Comparison of ENCODE assay signal across 17 cellular contexts in the genomic region with DNA sequence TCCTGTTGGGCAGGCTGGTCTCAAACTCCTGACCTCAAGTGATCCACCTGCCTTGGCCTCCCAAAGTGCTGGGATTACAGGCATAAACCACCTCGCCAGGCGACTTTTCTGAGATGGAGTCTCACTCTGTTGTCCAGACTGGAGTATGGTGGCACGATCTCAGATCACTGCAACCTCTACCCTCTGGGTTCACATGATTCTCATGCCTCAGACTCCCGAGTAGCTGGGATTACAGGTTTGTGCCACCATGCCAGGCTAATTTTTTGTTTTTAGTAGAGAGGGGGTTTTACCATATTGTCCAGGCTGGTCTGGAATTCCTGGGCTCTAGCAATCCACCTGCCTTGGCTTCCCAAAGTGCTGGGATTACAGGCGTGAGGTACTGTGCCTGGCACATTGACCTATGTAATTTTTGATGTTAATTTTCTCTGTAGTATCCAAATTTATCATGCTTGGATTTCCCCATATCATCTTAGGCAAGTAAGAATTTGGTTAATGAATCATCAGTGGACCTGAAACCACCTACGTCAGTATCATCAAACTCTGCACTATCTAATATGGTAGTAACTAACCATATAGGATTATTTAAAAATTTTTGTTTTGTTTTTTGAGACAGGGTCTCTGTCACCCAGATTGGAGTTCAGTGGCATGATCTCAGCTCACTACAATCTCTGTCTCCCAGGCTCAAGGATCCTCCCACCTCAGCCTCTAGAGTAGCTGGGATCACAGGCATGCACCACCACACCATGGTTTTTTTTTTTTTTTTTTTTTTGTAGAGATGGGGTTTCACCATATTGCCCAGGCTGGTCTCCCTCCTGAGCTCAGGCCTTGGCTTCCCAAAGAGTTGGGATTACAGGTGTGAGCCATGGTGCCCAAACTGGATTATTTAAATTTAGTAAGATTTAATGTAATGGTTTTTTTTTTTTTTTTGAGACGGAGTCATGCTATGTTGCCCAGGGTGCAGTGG. TPM values are rescaled to one million over a fixed set of nuclear protein-coding genes. Genes with fewer than 3 reads are reported as not detected.
DNase-seq lines count a peak whose midpoint lies in the region; ATAC-seq and TF ChIP-seq lines count a peak whose summit lies in the region.
"Had no signal": no experiment of that assay in that cellular context is flagged by ENCODE, and none has a peak within 500 bp of the region (broad histone marks: within the 10 kb centered on the region; RNA-seq: fewer than 3 reads in every experiment).

No MANE protein-coding gene starts in this region.

- no peaks in the 10 kb centered on the region for H3K27me3 Mint-ChIP-seq in activated CD4-positive, alpha-beta T cell treated with anti-CD3 and anti-CD28 coated beads, Interleukin-2, amount 10 ng/mL, durations not matched to agents 24 days and 14 days
- no peaks in the 10 kb centered on the region for H3K27me3 Mint-ChIP-seq in activated CD8-positive, alpha-beta T cell treated with anti-CD3 and anti-CD28 coated beads for 36 hours
- H3K27me3 Mint-ChIP-seq in osteocyte (ENCODE audit: unreplicated experiment) = no peaks in the 10 kb centered on the region

- H3K9me3 Mint-ChIP-seq in activated CD4-positive, alpha-beta T cell treated with anti-CD3 and anti-CD28 coated beads, Interleukin-2, amount 10 ng/mL, durations not matched to agents 24 days and 14 days = peaks cover 17% of the 10 kb centered on the region
- H3K9me3 Mint-ChIP-seq in activated CD8-positive, alpha-beta T cell treated with anti-CD3 and anti-CD28 coated beads for 36 hours = peaks cover 9% of the 10 kb centered on the region
- peaks cover 9% of the 10 kb centered on the region for H3K9me3 Mint-ChIP-seq in osteocyte (ENCODE audit: unreplicated experiment)

- H3K4me3 ChIP-seq in HEK293 (ENCODE audit: low read depth, low read length) (no peak overlapping the region), uterus (no peak overlapping the region)
- H3K4me3 ChIP-seq: A549, body of pancreas, transverse colon had no signal

- ATAC-seq in activated CD8-positive, alpha-beta T cell treated with anti-CD3 and anti-CD28 coated beads for 36 hours = peak; percentile 95
- no peak for ATAC-seq in left ventricle myocardium superior
- ATAC-seq: body of pancreas had no signal

- no peak for DNase-seq in activated CD4-positive, alpha-beta T cell treated with anti-CD3 and anti-CD28 coated beads, Interleukin-2, amount 10 ng/mL, durations not matched to agents 24 days and 14 days
- no peak for DNase-seq in activated CD4-positive, alpha-beta T cell treated with anti-CD3 and anti-CD28 coated beads for 1 hour
- DNase-seq in activated CD8-positive, alpha-beta T cell treated with anti-CD3 and anti-CD28 coated beads for 36 hours = peak; percentile 17
- DNase-seq in osteocyte (ENCODE audit: extremely low spot score, unreplicated experiment) = peak; percentile 13
- DNase-seq in uterus = no peak
- DNase-seq in GM03348 (ENCODE audit: low spot score) = no peak
- no peak for DNase-seq in left ventricle myocardium superior
- DNase-seq: body of pancreas; effector memory CD4-positive, alpha-beta T cell; NCI-H2029; NCI-H82; Right ventricle myocardium superior; T1000; transverse colon had no signal

- H3K4me1 Mint-ChIP-seq in activated CD4-positive, alpha-beta T cell treated with anti-CD3 and anti-CD28 coated beads, Interleukin-2, amount 10 ng/mL, durations not matched to agents 24 days and 14 days = peaks cover 4% of the 10 kb centered on the region
- peaks cover 23% of the 10 kb centered on the region for H3K4me1 Mint-ChIP-seq in activated CD8-positive, alpha-beta T cell treated with anti-CD3 and anti-CD28 coated beads for 36 hours (ENCODE audit: low read depth)
- no peaks in the 10 kb centered on the region for H3K4me1 Mint-ChIP-seq in osteocyte (ENCODE audit: unreplicated experiment)

- H3K27ac ChIP-seq in HEK293 (ENCODE audit: extremely low read depth, low read depth, low read length) (no peak overlapping the region), uterus (no peak overlapping the region)
- H3K27ac ChIP-seq: A549, body of pancreas, parathyroid adenoma, transverse colon had no signal

- peak overlapping the region; percentile 30 for H3K4me3 Mint-ChIP-seq in activated CD4-positive, alpha-beta T cell treated with anti-CD3 and anti-CD28 coated beads, Interleukin-2, amount 10 ng/mL, durations not matched to agents 24 days and 14 days
- H3K4me3 Mint-ChIP-seq in activated CD8-positive, alpha-beta T cell treated with anti-CD3 and anti-CD28 coated beads for 36 hours = no peak overlapping the region
- no peak overlapping the region for H3K4me3 Mint-ChIP-seq in osteocyte (ENCODE audit: unreplicated experiment)

- POLR2A ChIA-PET in HEK293 (lab: Yijun Ruan, JAX) = interaction anchor here (0.9 to 1.4 kb wide), 2 partner anchors 12 to 21 kb away, joined by 3 read pairs; no protein-coding TSS in a partner anchor
- POLR2A ChIA-PET in activated CD8-positive, alpha-beta T cell treated with anti-CD3 and anti-CD28 coated beads for 36 hours (lab: Charles Lee) = interaction anchor here (0.6 to 1.8 kb wide), 9 partner anchors 12 to 454 kb away, joined by 3 to 6 read pairs (median 3); a partner anchor contains a TSS

- H3K36me3 ChIP-seq in HEK293 (ENCODE audit: control insufficient read depth in 2 of 2, insufficient read depth in 1 of 2, low read length in 2 of 2) (peaks cover 0 to 7% of the 10 kb centered on the region in 2 experiments; a peak in 2 of 3 replicates), uterus (no peaks in the 10 kb centered on the region)
- H3K36me3 ChIP-seq: transverse colon had no signal

- H3K36me3 Mint-ChIP-seq in activated CD4-positive, alpha-beta T cell treated with anti-CD3 and anti-CD28 coated beads, Interleukin-2, amount 10 ng/mL, durations not matched to agents 24 days and 14 days (ENCODE audit: low read depth) = peaks cover 20% of the 10 kb centered on the region
- H3K36me3 Mint-ChIP-seq in activated CD8-positive, alpha-beta T cell treated with anti-CD3 and anti-CD28 coated beads for 36 hours (ENCODE audit: low read depth) = peaks cover 14% of the 10 kb centered on the region
- H3K36me3 Mint-ChIP-seq in osteocyte (ENCODE audit: unreplicated experiment) = peaks cover 2% of the 10 kb centered on the region

- TF ChIP-seq CTCF in HEK293 (tag by site-specific recombination; IDR thresholded peaks at IDR 0.05) (no peak), osteocyte (IDR thresholded peaks at IDR 0.05) (no peak), uterus (IDR thresholded peaks at IDR 0.05) (no peak)
- no peak for TF ChIP-seq CTCF in activated CD8-positive, alpha-beta T cell treated with anti-CD3 and anti-CD28 coated beads for 36 hours (IDR thresholded peaks at IDR 0.05)

- TF ChIP-seq POLR2A in uterus (IDR thresholded peaks at IDR 0.05) = no peak

- intact Hi-C loops in activated CD4-positive, alpha-beta T cell treated with anti-CD3 and anti-CD28 coated beads, Interleukin-2, amount 10 ng/mL, durations not matched to agents 24 days and 14 days (cut with micrococcal nuclease) = loop anchor here (1.0 kb wide), 1 partner anchor 11 kb away; no protein-coding TSS in a partner anchor
- intact Hi-C loops in activated CD8-positive, alpha-beta T cell treated with anti-CD3 and anti-CD28 coated beads for 36 hours (cut with micrococcal nuclease) = no loop called here
- intact Hi-C loops in uterus (cut with DNase I; ENCODE audit: low total_unique reads) (no loop called here), left ventricle myocardium superior (cut with micrococcal nuclease) (no loop called here)

- H3K4me1 ChIP-seq in HEK293 (ENCODE audit: control insufficient read depth, insufficient read depth, low read length) (no peaks in the 10 kb centered on the region), uterus (no peaks in the 10 kb centered on the region)
- H3K4me1 ChIP-seq: A549, body of pancreas, parathyroid adenoma, transverse colon had no signal

- no peaks in the 10 kb centered on the region for H3K27me3 ChIP-seq in uterus
- H3K27me3 ChIP-seq: body of pancreas, transverse colon had no signal

- peak overlapping the region; percentile 73 for H3K27ac Mint-ChIP-seq in activated CD4-positive, alpha-beta T cell treated with anti-CD3 and anti-CD28 coated beads, Interleukin-2, amount 10 ng/mL, durations not matched to agents 24 days and 14 days
- peak overlapping the region; percentile 81 for H3K27ac Mint-ChIP-seq in activated CD8-positive, alpha-beta T cell treated with anti-CD3 and anti-CD28 coated beads for 36 hours
- no peak overlapping the region for H3K27ac Mint-ChIP-seq in osteocyte (ENCODE audit: unreplicated experiment)

- H3K9me3 ChIP-seq in HEK293 (ENCODE audit: control insufficient read depth, insufficient read depth, low read depth, low read length) (no peaks in the 10 kb centered on the region), uterus (no peaks in the 10 kb centered on the region)
- H3K9me3 ChIP-seq: A549, transverse colon had no signal

- CTCF ChIA-PET in HEK293 (lab: Yijun Ruan, JAX) = interaction anchor here (0.5 to 2.0 kb wide), 5 partner anchors 11 to 586 kb away, joined by 3 to 6 read pairs (median 4); no protein-coding TSS in a partner anchor
- CTCF ChIA-PET in activated CD8-positive, alpha-beta T cell treated with anti-CD3 and anti-CD28 coated beads for 36 hours (lab: Charles Lee) = interaction anchor here (0.7 to 1.2 kb wide), 3 partner anchors 11 to 27 kb away, joined by 3 to 5 read pairs (median 3); a partner anchor contains a TSS

RNA-seq across cellular contexts. Expression of a gene that starts 11.9 kb away (rescaled TPM):
- total RNA-seq in activated CD4-positive, alpha-beta T cell treated with anti-CD3 and anti-CD28 coated beads, Interleukin-2, amount 10 ng/mL, durations not matched to agents 24 days and 14 days = 760 and 771 TPM in 2 replicates
- 100 to 1,000 TPM; 859 to 869 TPM for total RNA-seq in activated CD8-positive, alpha-beta T cell treated with anti-CD3 and anti-CD28 coated beads for 36 hours
- total RNA-seq in osteocyte (423 TPM in 2 replicates), uterus (100 to 1,000 TPM; 166 to 279 (median 244) TPM), left ventricle myocardium superior (3,327 TPM)

RNA-seq across cellular contexts. Expression of a gene that starts 27.6 kb away (rescaled TPM):
- 117 and 118 TPM in 2 replicates for total RNA-seq in activated CD4-positive, alpha-beta T cell treated with anti-CD3 and anti-CD28 coated beads, Interleukin-2, amount 10 ng/mL, durations not matched to agents 24 days and 14 days
- total RNA-seq in activated CD8-positive, alpha-beta T cell treated with anti-CD3 and anti-CD28 coated beads for 36 hours = 10 to 100 TPM; 80.1 to 89.3 TPM
- total RNA-seq in osteocyte = 83.1 and 91.6 TPM in 2 replicates
- 100 to 1,000 TPM in 1 of 4 donors, 10 to 100 TPM in 3; 25.1 to 136 (median 28.9) TPM for total RNA-seq in uterus
- 34.7 TPM for total RNA-seq in left ventricle myocardium superior

RNA-seq across cellular contexts. Expression of a gene that starts 30.4 kb away (rescaled TPM):
- total RNA-seq in activated CD4-positive, alpha-beta T cell treated with anti-CD3 and anti-CD28 coated beads, Interleukin-2, amount 10 ng/mL, durations not matched to agents 24 days and 14 days = 351 and 357 TPM in 2 replicates
- 100 to 1,000 TPM; 381 to 406 TPM for total RNA-seq in activated CD8-positive, alpha-beta T cell treated with anti-CD3 and anti-CD28 coated beads for 36 hours
- total RNA-seq in osteocyte = 136 and 140 TPM in 2 replicates
- 100 to 1,000 TPM in 3 of 4 donors, 10 to 100 TPM in 1; 80.7 to 236 (median 141) TPM for total RNA-seq in uterus
- 137 TPM for total RNA-seq in left ventricle myocardium superior

Comparison
In these comparisons a context has a peak if more than half of its experiments do, and no peak if none do; other contexts are left out.
1. DNase-seq: peak in activated CD8-positive, alpha-beta T cell treated with anti-CD3 and anti-CD28 coated beads for 36 hours (single experiment) and osteocyte (single experiment); none in activated CD4-positive, alpha-beta T cell treated with anti-CD3 and anti-CD28 coated beads, Interleukin-2, amount 10 ng/mL, durations not matched to agents 24 days and 14 days (single experiment), activated CD4-positive, alpha-beta T cell treated with anti-CD3 and anti-CD28 coated beads for 1 hour (single experiment), uterus (0 of 2), GM03348 (single experiment) and left ventricle myocardium superior (single experiment).